ENCODE assay signal across 8 cellular contexts in genomic region chr13:48506092-48506701, GRCh38. TPM values are rescaled to one million over a fixed set of nuclear protein-coding genes. Genes with fewer than 3 reads are reported as not detected.
A peak's percentile ranks its signal among the peaks of the same experiment; 100 is the strongest.
DNase-seq lines count a peak whose midpoint lies in the region; ATAC-seq and TF ChIP-seq lines count a peak whose summit lies in the region.

No MANE protein-coding gene starts in this region.

- ATAC-seq in GM18511 (IDR thresholded peaks at IDR 0.05; ENCODE audit: unreplicated experiment) (peak; percentile 32), HG02678 (IDR thresholded peaks at IDR 0.05; ENCODE audit: unreplicated experiment) (peak; percentile 14), T-helper 17 cell (peak; percentile 13), memory B cell (ENCODE audit: low read depth) (no peak), GM19324 (IDR thresholded peaks at IDR 0.05; ENCODE audit: low FRiP score, unreplicated experiment) (no peak)

- POLR2A ChIA-PET in Caco-2 (lab: Charles Lee), result no interaction called here

- CTCF ChIA-PET in Caco-2 (lab: Charles Lee), result no interaction called here

- H3K4me1 Mint-ChIP-seq in T-helper 17 cell (peaks cover 52% of the 10 kb centered on the region), memory B cell (peaks cover 27% of the 10 kb centered on the region), Caco-2 (ENCODE audit: low read depth, unreplicated experiment) (no peaks in the 10 kb centered on the region)

- no peaks in the 10 kb centered on the region for H3K4me1 ChIP-seq in Caco-2

- peaks cover 3% of the 10 kb centered on the region for H3K36me3 Mint-ChIP-seq in T-helper 17 cell (ENCODE audit: low read depth)
- peaks cover 2% of the 10 kb centered on the region for H3K36me3 Mint-ChIP-seq in memory B cell
- no peaks in the 10 kb centered on the region for H3K36me3 Mint-ChIP-seq in Caco-2 (ENCODE audit: insufficient read depth, unreplicated experiment)

- no TSS peak for BruUV-seq in Caco-2 (replicated peaks; lab: Mats Ljungman, UMichigan)

- intact Hi-C loops in Caco-2 (cut with micrococcal nuclease; ENCODE audit: unreplicated experiment), result no loop called here

- no peaks in the 10 kb centered on the region for H3K27me3 ChIP-seq in Caco-2 (replicated peaks; ENCODE audit: control insufficient read depth, insufficient read depth, low read length)

- H3K27ac Mint-ChIP-seq in T-helper 17 cell, result peak overlapping the region; percentile 97
- peak overlapping the region; percentile 73 for H3K27ac Mint-ChIP-seq in memory B cell
- no peak overlapping the region for H3K27ac Mint-ChIP-seq in Caco-2 (ENCODE audit: unreplicated experiment)

- H3K9me3 ChIP-seq in T-helper 17 cell (ENCODE audit: control insufficient read depth, low read length, poor library complexity, severe bottlenecking) (no peaks in the 10 kb centered on the region), Caco-2 (no peaks in the 10 kb centered on the region)

- H3K27me3 Mint-ChIP-seq in T-helper 17 cell (no peaks in the 10 kb centered on the region), memory B cell (peaks cover 16% of the 10 kb centered on the region), Caco-2 (ENCODE audit: insufficient read depth, unreplicated experiment) (no peaks in the 10 kb centered on the region)

- DNase-seq in T-helper 17 cell (no peak), memory B cell (ENCODE audit: low spot score in 2 of 2) (no peak), GF-D8 (lab: John Stamatoyannopoulos, UW) (no peak), Caco-2 (no peak), NCI-H2107 (lab: John Stamatoyannopoulos, UW) (no peak)

- no peak for TF ChIP-seq CTCF in Caco-2 (IDR thresholded peaks at IDR 0.05; ENCODE audit: insufficient read depth in 1 of 2, low read depth in 1 of 2, low read length in 1 of 2, severe bottlenecking in 1 of 2, unreplicated experiment in 1 of 2)

- no peaks in the 10 kb centered on the region for H3K36me3 ChIP-seq in Caco-2 (ENCODE audit: control insufficient read depth, insufficient read depth, low read length)

- H3K4me3 ChIP-seq in Caco-2 (ENCODE audit: low read depth, low read length), result no peak overlapping the region

- H3K4me3 Mint-ChIP-seq in T-helper 17 cell (peak overlapping the region; percentile 84), memory B cell (peak overlapping the region; percentile 53), Caco-2 (ENCODE audit: unreplicated experiment) (no peak overlapping the region)

- H3K9me3 Mint-ChIP-seq in memory B cell (no peaks in the 10 kb centered on the region), Caco-2 (ENCODE audit: unreplicated experiment) (no peaks in the 10 kb centered on the region)

RNA-seq across cellular contexts. Expression of gene RCBTB2, which starts 26.7 kb away (rescaled TPM):
- total RNA-seq in T-helper 17 cell (10 to 100 TPM; 12.5 to 13.7 TPM), Caco-2 (2022) (0.74 and 1.1 TPM in 2 replicates)

Comparison
In these comparisons a context has a peak if more than half of its experiments do, and no peak if none do; other contexts are left out.
1. ATAC-seq: peak in GM18511 (single experiment), HG02678 (single experiment) and T-helper 17 cell (single experiment); none in memory B cell (single experiment) and GM19324 (single experiment).